1 cellular context compared by ENCODE assay signal in genomic region chr20:17878069-17878911, GRCh38.
TF ChIP-seq lines count a peak whose summit lies in the region.

No MANE protein-coding gene starts in this region.

TF ChIP-seq in SK-N-SH, 30 proteins besides CTCF, POLR2A, EP300 and RAD21 (continued from another document):
- no peak for TF ChIP-seq ZBTB33 (IDR thresholded peaks at IDR 0.05; ENCODE audit: borderline replicate concordance, low read depth)
- TF ChIP-seq USF1 (IDR thresholded peaks at IDR 0.05; ENCODE audit: borderline replicate concordance, low read depth), result no peak
- no peak for TF ChIP-seq RCOR1 (IDR thresholded peaks at IDR 0.05; ENCODE audit: low read length)
- TF ChIP-seq TEAD4 (IDR thresholded peaks at IDR 0.05; ENCODE audit: borderline replicate concordance, insufficient read depth), result no peak
- TF ChIP-seq GABPA (IDR thresholded peaks at IDR 0.05; ENCODE audit: low read depth), result no peak
- no peak for TF ChIP-seq RFX5 (IDR thresholded peaks at IDR 0.05; ENCODE audit: low read length)
- no peak for TF ChIP-seq REST (IDR thresholded peaks at IDR 0.05; ENCODE audit: low read depth, low read length)
- no peak for TF ChIP-seq NFIC (IDR thresholded peaks at IDR 0.05; ENCODE audit: borderline replicate concordance)
- TF ChIP-seq GATA2 (CRISPR knock-in tag; IDR thresholded peaks at IDR 0.05), result no peak
- no peak for TF ChIP-seq ELF1 (IDR thresholded peaks at IDR 0.05)
- TF ChIP-seq IRF3 (IDR thresholded peaks at IDR 0.05; ENCODE audit: low read depth, low read length), result no peak
